12 cellular contexts compared by ENCODE assay signal in genomic region chr12:131473261-131473660, GRCh38.
DNase-seq lines count a peak whose midpoint lies in the region; ATAC-seq and TF ChIP-seq lines count a peak whose summit lies in the region.
"Had no signal": no experiment of that assay in that cellular context is flagged by ENCODE, and none has a peak within 500 bp of the region (broad histone marks: within the 10 kb centered on the region; RNA-seq: fewer than 3 reads in every experiment).

No MANE protein-coding gene starts in this region.

- CTCF ChIA-PET in activated naive CD4-positive, alpha-beta T cell treated with anti-CD3 and anti-CD28 coated beads, Interleukin-2, amount 10 ng/mL, durations not matched to agents 7 days and 5 days (lab: Charles Lee), result no interaction called here

- H3K4me1 Mint-ChIP-seq in stimulated activated naive CD8-positive, alpha-beta T cell treated with anti-CD3 and anti-CD28 coated beads, Interleukin-15, amount 100 ng/mL, for 72 hours, result peaks cover 15% of the 10 kb centered on the region
- H3K4me1 Mint-ChIP-seq in osteocyte (ENCODE audit: unreplicated experiment), result no peaks in the 10 kb centered on the region
- H3K4me1 Mint-ChIP-seq in activated naive CD4-positive, alpha-beta T cell treated with anti-CD3 and anti-CD28 coated beads, Interleukin-2, amount 10 ng/mL, durations not matched to agents 7 days and 5 days, result peaks cover 5% of the 10 kb centered on the region

- no peaks in the 10 kb centered on the region for H3K36me3 Mint-ChIP-seq in osteocyte (ENCODE audit: unreplicated experiment)
- no peaks in the 10 kb centered on the region for H3K36me3 Mint-ChIP-seq in activated naive CD4-positive, alpha-beta T cell treated with anti-CD3 and anti-CD28 coated beads, Interleukin-2, amount 10 ng/mL, durations not matched to agents 7 days and 5 days
- H3K36me3 Mint-ChIP-seq: CD4-positive, alpha-beta memory T cell had no signal

- peak overlapping the region in 1 of 2 donors; percentile 12 for H3K27ac Mint-ChIP-seq in stimulated activated naive CD8-positive, alpha-beta T cell treated with anti-CD3 and anti-CD28 coated beads, Interleukin-15, amount 100 ng/mL, for 72 hours
- H3K27ac Mint-ChIP-seq in osteocyte (ENCODE audit: unreplicated experiment), result no peak overlapping the region
- H3K27ac Mint-ChIP-seq in activated naive CD4-positive, alpha-beta T cell treated with anti-CD3 and anti-CD28 coated beads, Interleukin-2, amount 10 ng/mL, durations not matched to agents 7 days and 5 days, result no peak overlapping the region
- H3K27ac Mint-ChIP-seq: CD4-positive, alpha-beta memory T cell had no signal

- peaks cover 0 to 5% of the 10 kb centered on the region in 2 donors for H3K9me3 Mint-ChIP-seq in stimulated activated naive CD8-positive, alpha-beta T cell treated with anti-CD3 and anti-CD28 coated beads, Interleukin-15, amount 100 ng/mL, for 72 hours
- peaks cover 5% of the 10 kb centered on the region for H3K9me3 Mint-ChIP-seq in osteocyte (ENCODE audit: unreplicated experiment)
- H3K9me3 Mint-ChIP-seq in activated naive CD4-positive, alpha-beta T cell treated with anti-CD3 and anti-CD28 coated beads, Interleukin-2, amount 10 ng/mL, durations not matched to agents 7 days and 5 days, result no peaks in the 10 kb centered on the region

- no peaks in the 10 kb centered on the region for H3K27me3 Mint-ChIP-seq in stimulated activated naive CD8-positive, alpha-beta T cell treated with anti-CD3 and anti-CD28 coated beads, Interleukin-15, amount 100 ng/mL, for 72 hours
- H3K27me3 Mint-ChIP-seq in osteocyte (ENCODE audit: unreplicated experiment), result no peaks in the 10 kb centered on the region
- H3K27me3 Mint-ChIP-seq in activated naive CD4-positive, alpha-beta T cell treated with anti-CD3 and anti-CD28 coated beads, Interleukin-2, amount 10 ng/mL, durations not matched to agents 7 days and 5 days, result peaks cover 5% of the 10 kb centered on the region

- DNase-seq in stimulated activated naive CD8-positive, alpha-beta T cell treated with anti-CD3 and anti-CD28 coated beads, Interleukin-15, amount 100 ng/mL, for 72 hours, result no peak
- DNase-seq in stimulated activated naive CD8-positive, alpha-beta T cell treated with anti-CD3 and anti-CD28 coated beads, Interleukin-15, Interleukin-2, amounts not matched to agents 100 U/mL and 50 U/mL, for 24 hours, result no peak
- peak; percentile 43 for DNase-seq in ecto neural progenitor cell (ENCODE audit: low spot score)
- DNase-seq in osteocyte (ENCODE audit: extremely low spot score, unreplicated experiment), result peak; percentile 74
- no peak for DNase-seq in SIG-M5 treated with dmso at 0.1 percent for 504 hours (lab: John Stamatoyannopoulos, UW; ENCODE audit: unreplicated experiment)
- DNase-seq in activated naive CD4-positive, alpha-beta T cell treated with anti-CD3 and anti-CD28 coated beads, Interleukin-2, amount 10 ng/mL, durations not matched to agents 7 days and 5 days, result no peak
- no peak for DNase-seq in cardiac septum (ENCODE audit: low spot score)
- DNase-seq: 8988T; AML-193; C1 segment of cervical spinal cord; CD4-positive, alpha-beta memory T cell; DND-41 had no signal

- intact Hi-C loops in cardiac septum (cut with DNase I), result no loop called here

- peak overlapping the region in 1 of 2 donors; percentile 82 for H3K4me3 Mint-ChIP-seq in stimulated activated naive CD8-positive, alpha-beta T cell treated with anti-CD3 and anti-CD28 coated beads, Interleukin-15, amount 100 ng/mL, for 72 hours
- no peak overlapping the region for H3K4me3 Mint-ChIP-seq in osteocyte (ENCODE audit: unreplicated experiment)
- no peak overlapping the region for H3K4me3 Mint-ChIP-seq in activated naive CD4-positive, alpha-beta T cell treated with anti-CD3 and anti-CD28 coated beads, Interleukin-2, amount 10 ng/mL, durations not matched to agents 7 days and 5 days
- H3K4me3 Mint-ChIP-seq: CD4-positive, alpha-beta memory T cell had no signal

- TF ChIP-seq CTCF in osteocyte (IDR thresholded peaks at IDR 0.05), result no peak

- peak; percentile 18 for ATAC-seq in stimulated activated naive CD8-positive, alpha-beta T cell treated with anti-CD3 and anti-CD28 coated beads, Interleukin-15, amount 100 ng/mL, for 72 hours
- no peak for ATAC-seq in stimulated activated naive CD8-positive, alpha-beta T cell treated with anti-CD3 and anti-CD28 coated beads, Interleukin-15, Interleukin-2, amounts not matched to agents 100 U/mL and 50 U/mL, for 24 hours

Comparison
In these comparisons a context has a peak if more than half of its experiments do, and no peak if none do; other contexts are left out.
1. DNase-seq: peak in ecto neural progenitor cell (single experiment) and osteocyte (single experiment); none in stimulated activated naive CD8-positive, alpha-beta T cell treated with anti-CD3 and anti-CD28 coated beads, Interleukin-15, amount 100 ng/mL, for 72 hours (0 of 2), stimulated activated naive CD8-positive, alpha-beta T cell treated with anti-CD3 and anti-CD28 coated beads, Interleukin-15, Interleukin-2, amounts not matched to agents 100 U/mL and 50 U/mL, for 24 hours (single experiment), SIG-M5 treated with dmso at 0.1 percent for 504 hours (single experiment), activated naive CD4-positive, alpha-beta T cell treated with anti-CD3 and anti-CD28 coated beads, Interleukin-2, amount 10 ng/mL, durations not matched to agents 7 days and 5 days (single experiment) and cardiac septum (single experiment).